ENCODE assay signal across 25 cellular contexts in the genomic region with DNA sequence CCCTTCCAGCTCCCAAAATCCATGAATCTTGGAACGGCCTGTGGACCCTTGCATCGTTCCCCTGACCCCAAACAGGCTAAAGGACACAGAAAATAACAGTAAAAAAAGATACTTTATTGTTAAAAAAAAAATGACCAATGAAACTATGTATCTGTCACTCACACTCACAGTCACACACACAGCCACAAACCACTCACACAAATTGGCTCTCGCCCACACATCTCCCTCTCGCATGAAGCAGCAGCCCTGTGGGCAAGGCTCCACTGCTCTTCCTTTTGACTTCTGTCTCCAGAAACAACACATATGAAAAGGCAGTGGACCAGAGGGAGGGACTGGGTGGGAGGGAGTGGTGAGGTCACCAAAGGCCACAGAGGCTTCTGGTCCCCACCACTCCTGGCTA. TPM values are rescaled to one million over a fixed set of nuclear protein-coding genes. Genes with fewer than 3 reads are reported as not detected.
A peak's percentile ranks its signal among the peaks of the same experiment; 100 is the strongest.
DNase-seq lines count a peak whose midpoint lies in the region; ATAC-seq, FAIRE-seq and TF ChIP-seq lines count a peak whose summit lies in the region.
"Had no signal": no experiment of that assay in that cellular context is flagged by ENCODE, and none has a peak within 500 bp of the region (broad histone marks: within the 10 kb centered on the region; RNA-seq: fewer than 3 reads in every experiment).

No MANE protein-coding gene starts in this region.

- H3K27me3 Mint-ChIP-seq in activated T-helper 17 cell treated with anti-CD3 and anti-CD28 coated beads, Interleukin-2, amount 50 U/mL, for 72 hours = no peaks in the 10 kb centered on the region
- H3K27me3 Mint-ChIP-seq: B cell, T-cell had no signal

- TF ChIP-seq CTCF in A673 (conservative IDR thresholded peaks at IDR 0.05; ENCODE audit: low read depth, low read length) = no peak

- ATAC-seq in HG02798 (IDR thresholded peaks at IDR 0.05; ENCODE audit: poor library complexity, unreplicated experiment) = peak; percentile 45
- ATAC-seq in activated T-helper 17 cell treated with anti-CD3 and anti-CD28 coated beads, Interleukin-2, amount 50 U/mL, for 72 hours (replicated peaks) = peak; percentile 25
- ATAC-seq: Panc1, T-cell had no signal

- no peak for FAIRE-seq in GM18507 (lab: Jason Lieb, UNC)
- FAIRE-seq: GM12892 had no signal

- no peaks in the 10 kb centered on the region for H3K4me1 Mint-ChIP-seq in activated T-helper 17 cell treated with anti-CD3 and anti-CD28 coated beads, Interleukin-2, amount 50 U/mL, for 72 hours

- no peak overlapping the region for H3K27ac ChIP-seq in A673 (ENCODE audit: low read depth, low read length, poor library complexity, severe bottlenecking)
- H3K27ac ChIP-seq: GM23248, SJCRH30 had no signal

- no peaks in the 10 kb centered on the region for H3K36me3 Mint-ChIP-seq in activated T-helper 17 cell treated with anti-CD3 and anti-CD28 coated beads, Interleukin-2, amount 50 U/mL, for 72 hours (ENCODE audit: low read depth)
- H3K36me3 Mint-ChIP-seq: T-cell had no signal

- intact Hi-C loops in A673 (cut with micrococcal nuclease; ENCODE audit: unreplicated experiment) = no loop called here

- no peak overlapping the region for H3K27ac Mint-ChIP-seq in activated T-helper 17 cell treated with anti-CD3 and anti-CD28 coated beads, Interleukin-2, amount 50 U/mL, for 72 hours
- H3K27ac Mint-ChIP-seq: B cell, T-cell had no signal

- POLR2A ChIA-PET in A673 (lab: Charles Lee; ENCODE audit: low non-redundant PET) = no interaction called here

- H3K9me3 Mint-ChIP-seq in activated T-helper 17 cell treated with anti-CD3 and anti-CD28 coated beads, Interleukin-2, amount 50 U/mL, for 72 hours = no peaks in the 10 kb centered on the region
- H3K9me3 Mint-ChIP-seq: CD14-positive monocyte, T-cell had no signal

- BruUV-seq in A673 (replicated peaks; lab: Mats Ljungman, UMichigan) = no TSS peak

- no peaks in the 10 kb centered on the region for H3K9me3 ChIP-seq in A673 (ENCODE audit: low read depth, low read length, poor library complexity, severe bottlenecking)
- H3K9me3 ChIP-seq: HAP-1, SJCRH30 had no signal

- in situ Hi-C loops in G401 (cut with HindIII; ENCODE audit: low sequenced_read_pairs) = no loop called here

- DNase-seq in G401 (ENCODE audit: low spot score) (peak; percentile 47), GM18507 (ENCODE audit: extremely low spot score, insufficient read length, low read depth) (peak; percentile 11), A673 (ENCODE audit: low spot score) (no peak), T-helper 9 cell (no peak), NK-92 (lab: John Stamatoyannopoulos, UW; ENCODE audit: unreplicated experiment) (no peak)
- DNase-seq in activated CD8-positive, alpha-beta memory T cell treated with anti-CD3 and anti-CD28 coated beads, Interleukin-2, amount 50 U/mL, for 48 hours = no peak
- DNase-seq: EL, GM23248, KBM-7, NCI-H1092 treated with DMSO at 0.1 percent for 48 hours, NCI-H146, NCI-H2029 treated with DMSO at 0.1 percent for 48 hours, NCI-H2171, NCI-H345, NCI-H524, NCI-H774, SJCRH30, T-cell had no signal

- no peaks in the 10 kb centered on the region for H3K36me3 ChIP-seq in A673 (ENCODE audit: insufficient read depth, low read length, poor library complexity, severe bottlenecking)
- H3K36me3 ChIP-seq: HAP-1, SJCRH30 had no signal

- H3K27me3 ChIP-seq in A673 (replicated peaks; ENCODE audit: insufficient read depth, low read depth, low read length, poor library complexity) = no peaks in the 10 kb centered on the region
- H3K27me3 ChIP-seq: SJCRH30 had no signal

- CTCF ChIA-PET in A673 (lab: Charles Lee) = no interaction called here

- no peak overlapping the region for H3K4me3 Mint-ChIP-seq in activated T-helper 17 cell treated with anti-CD3 and anti-CD28 coated beads, Interleukin-2, amount 50 U/mL, for 72 hours
- H3K4me3 Mint-ChIP-seq: B cell, CD14-positive monocyte, T-cell had no signal

- no peak overlapping the region for H3K4me3 ChIP-seq in A673 (ENCODE audit: low read depth, low read length, poor library complexity, severe bottlenecking)
- H3K4me3 ChIP-seq: GM23248, HAP-1, SJCRH30 had no signal

- no peaks in the 10 kb centered on the region for H3K4me1 ChIP-seq in A673 (ENCODE audit: insufficient read depth, low read length, poor library complexity, severe bottlenecking)
- H3K4me1 ChIP-seq: HAP-1, SJCRH30 had no signal

RNA-seq across cellular contexts. Expression of gene SLC36A1, which starts 56.6 kb away (rescaled TPM):
- total RNA-seq in G401 (2014; rRNA removed; shearing (Covaris generic)) = 2.0 and 4.4 TPM in 2 replicates
- total RNA-seq in activated T-helper 17 cell treated with anti-CD3 and anti-CD28 coated beads, Interleukin-2, amount 50 U/mL, for 72 hours = 1 to 10 TPM; 5.6 TPM
- 8.8 and 12.5 TPM in 2 replicates for total RNA-seq in A673 (2021)

Comparison
In these comparisons a context has a peak if more than half of its experiments do, and no peak if none do; other contexts are left out.
1. DNase-seq: peak in G401 (single experiment) and GM18507 (single experiment); none in A673 (single experiment), T-helper 9 cell (single experiment), NK-92 (single experiment) and activated CD8-positive, alpha-beta memory T cell treated with anti-CD3 and anti-CD28 coated beads, Interleukin-2, amount 50 U/mL, for 48 hours (single experiment).